Comparison of ENCODE assay signal across 28 cellular contexts in the genomic region with DNA sequence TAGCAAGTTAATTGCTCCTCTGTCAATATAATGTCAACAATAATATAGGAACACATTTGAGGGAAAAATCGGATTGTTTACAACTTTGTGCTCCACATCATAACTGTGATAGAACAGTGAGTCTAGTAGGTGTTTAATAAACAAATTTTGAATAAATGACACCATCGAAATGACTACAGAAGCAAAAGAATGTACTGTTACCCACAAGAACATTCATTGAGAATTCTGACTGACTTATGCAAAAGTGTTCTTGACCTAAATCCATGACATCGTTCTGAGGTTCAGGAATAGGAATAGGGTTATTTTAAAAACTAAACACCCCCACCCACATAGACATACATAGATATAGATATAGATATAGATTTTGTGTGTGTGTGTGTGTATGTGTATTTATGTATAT. TPM values are rescaled to one million over a fixed set of nuclear protein-coding genes. Genes with fewer than 3 reads are reported as not detected.
"Had no signal": no experiment of that assay in that cellular context is flagged by ENCODE, and none has a peak within 500 bp of the region (broad histone marks: within the 10 kb centered on the region; RNA-seq: fewer than 3 reads in every experiment).

No MANE protein-coding gene starts in this region.

- H3K4me3 ChIP-seq: ovary, psoas muscle, right lobe of liver, sigmoid colon, spleen, suprapubic skin, testis, tibial artery, transverse colon, upper lobe of right lung, uterus had no signal

- H3K9me3 ChIP-seq: ovary, psoas muscle, right lobe of liver, sigmoid colon, spleen, suprapubic skin, testis, tibial artery, transverse colon, upper lobe of right lung, uterus had no signal

- H3K27ac ChIP-seq: ovary, parathyroid adenoma, psoas muscle, right lobe of liver, sigmoid colon, spleen, suprapubic skin, testis, tibial artery, transverse colon, upper lobe of right lung, uterus had no signal

- ATAC-seq: naive thymus-derived CD4-positive, alpha-beta T cell; natural killer cell; psoas muscle; right cardiac atrium; right lobe of liver; stimulated activated memory B cell treated with anti-CD40 and anti-IgM and Interleukin-4, amounts not matched to agents 10 μg/mL and 1 μg/mL and 100 μg/mL, for 72 hours; stimulated activated naive CD8-positive, alpha-beta T cell treated with anti-CD3 and anti-CD28 coated beads, Interleukin-15, amount 100 ng/mL, for 72 hours; stimulated activated naive CD8-positive, alpha-beta T cell treated with anti-CD3 and anti-CD28 coated beads, Interleukin-15, Interleukin-2, amounts not matched to agents 100 U/mL and 50 U/mL, for 24 hours; upper lobe of right lung had no signal

- H3K4me1 ChIP-seq: parathyroid adenoma, psoas muscle, right lobe of liver, sigmoid colon, suprapubic skin, testis, tibial artery, transverse colon, upper lobe of right lung, uterus had no signal

- H3K27me3 ChIP-seq: ovary, right lobe of liver, sigmoid colon, spleen, suprapubic skin, testis, tibial artery, transverse colon, upper lobe of right lung, uterus had no signal

- H2AFZ ChIP-seq: parathyroid adenoma had no signal

- H3K36me3 ChIP-seq: ovary, right lobe of liver, sigmoid colon, spleen, suprapubic skin, tibial artery, transverse colon, upper lobe of right lung, uterus had no signal

- DNase-seq: naive thymus-derived CD4-positive, alpha-beta T cell; natural killer cell; occipital lobe; ovary; posterior cingulate gyrus; psoas muscle; right cardiac atrium; right lobe of liver; sigmoid colon; small intestine; spleen; stimulated activated CD4-positive, alpha-beta T cell treated with anti-CD3 and anti-CD28 coated beads, Interleukin-12 subunit alpha, Interleukin-12 subunit beta, amount 100 ng/mL, for 4 hours; stimulated activated CD4-positive, alpha-beta T cell treated with anti-CD3 and anti-CD28 coated beads, Interleukin-1b, Interleukin-23, amount 100 ng/mL, for 48 hours; stimulated activated CD4-positive, alpha-beta T cell treated with anti-CD3 and anti-CD28 coated beads, Interleukin-4, amount 100 ng/mL, for 1 hour; stimulated activated CD4-positive, alpha-beta T cell treated with anti-CD3 and anti-CD28 coated beads, Interleukin-4, amount 100 ng/mL, for 4 hours; stimulated activated CD8-positive, alpha-beta memory T cell treated with anti-CD3 and anti-CD28 coated beads, Interleukin-4, amount 100 ng/mL, for 48 hours; stimulated activated naive CD4-positive, alpha-beta T cell; stimulated activated naive CD8-positive, alpha-beta T cell treated with anti-CD3 and anti-CD28 coated beads, Interleukin-15, amount 100 ng/mL, for 72 hours; stimulated activated naive CD8-positive, alpha-beta T cell treated with anti-CD3 and anti-CD28 coated beads, Interleukin-15, Interleukin-2, amounts not matched to agents 100 U/mL and 50 U/mL, for 24 hours; substantia nigra; testis; tibial artery; transverse colon; upper lobe of right lung; uterus had no signal

- H3K9ac ChIP-seq: parathyroid adenoma had no signal

RNA-seq across cellular contexts. Expression of gene LRRC4C, which starts 8.4 kb away (rescaled TPM):
- polyA plus RNA-seq: naive thymus-derived CD4-positive, alpha-beta T cell had no signal
